In the genomic region with DNA sequence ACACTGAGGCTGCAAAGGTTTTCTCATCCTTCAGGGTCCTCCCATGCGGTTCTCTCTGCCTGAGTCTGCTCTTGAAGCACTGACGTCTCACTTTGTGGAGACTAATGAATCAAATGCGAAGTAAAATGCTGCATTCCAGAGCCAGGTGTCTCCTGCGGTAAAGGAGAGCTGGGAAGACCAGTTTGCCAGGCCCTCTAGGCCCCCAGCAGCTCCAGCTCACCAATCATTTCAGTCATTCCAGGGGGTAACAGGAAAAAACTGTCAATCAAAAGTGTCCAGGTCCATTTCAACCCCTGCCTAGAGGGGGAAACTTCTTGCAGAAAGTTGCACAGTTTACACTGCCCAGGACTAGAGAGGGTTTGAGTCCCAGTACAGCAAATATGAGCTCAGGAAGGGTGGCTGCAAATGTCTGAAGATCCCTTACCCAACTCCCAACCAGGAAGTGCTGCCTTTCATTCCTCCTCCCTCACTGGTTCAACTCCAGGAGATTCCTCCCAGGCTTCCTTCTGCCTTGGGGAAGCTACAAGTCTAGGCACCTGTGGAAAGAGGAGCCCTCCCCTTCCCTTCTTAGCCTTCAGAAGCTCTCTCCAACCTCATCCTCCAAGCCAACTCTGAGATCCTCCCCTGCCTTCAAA, we compare ENCODE assay signal across 10 cellular contexts. TPM values are rescaled to one million over a fixed set of nuclear protein-coding genes. Genes with fewer than 3 reads are reported as not detected.
DNase-seq lines count a peak whose midpoint lies in the region; ATAC-seq, FAIRE-seq and TF ChIP-seq lines count a peak whose summit lies in the region.
"Had no signal": no experiment of that assay in that cellular context is flagged by ENCODE, and none has a peak within 500 bp of the region (broad histone marks: within the 10 kb centered on the region; RNA-seq: fewer than 3 reads in every experiment).

No MANE protein-coding gene starts in this region.

- no peaks in the 10 kb centered on the region for H3K9me2 ChIP-seq in Karpas-422 (replicated peaks; ENCODE audit: insufficient read depth, low read length)

- H2BK15ac ChIP-seq in H1 (ENCODE audit: low read length): no peak overlapping the region

- H2BK5ac ChIP-seq in H1 (ENCODE audit: low read depth, low read length): no peak overlapping the region

- no peak overlapping the region for H3K56ac ChIP-seq in H1 (replicated peaks; ENCODE audit: insufficient read length, low read depth, low read length)

- H3K9me3 ChIP-seq in Karpas-422 (ENCODE audit: low read length) (no peaks in the 10 kb centered on the region), H1 (ENCODE audit: insufficient read depth in 2 of 2, low read depth in 1 of 2, low read length in 1 of 2) (no peaks in the 10 kb centered on the region), pancreas (no peaks in the 10 kb centered on the region), testis (no peaks in the 10 kb centered on the region)
- H3K9me3 ChIP-seq: stomach had no signal

- H2BK120ac ChIP-seq in H1 (replicated peaks; ENCODE audit: low read depth, low read length): no peak overlapping the region

- TF ChIP-seq RAD21 in H1 (IDR thresholded peaks at IDR 0.05 in 1 of 2, conservative IDR thresholded peaks at IDR 0.05 in 1 of 2; ENCODE audit: low read depth in 2 of 2, low read length in 2 of 2): no peak

- H4K5ac ChIP-seq in H1 (ENCODE audit: insufficient read length, low read depth, low read length): no peak overlapping the region

- peak overlapping the region; percentile 29 for H3K4me2 ChIP-seq in Karpas-422 (ENCODE audit: low read depth, low read length, poor library complexity, severe bottlenecking)
- H3K4me2 ChIP-seq in H1 (ENCODE audit: insufficient read depth in 1 of 2, low read depth in 2 of 2, low read length in 2 of 2): peak overlapping the region; percentile 2 to 47

- H4K20me1 ChIP-seq in Karpas-422 (ENCODE audit: insufficient read depth, low read depth, low read length): peaks cover 10% of the 10 kb centered on the region; the same call in 1 of the 2 replicates
- H4K20me1 ChIP-seq in H1 (replicated peaks in 1 of 2; ENCODE audit: control insufficient read depth in 1 of 2, insufficient read depth in 2 of 2, low read length in 2 of 2): peaks cover 11 to 25% of the 10 kb centered on the region in 2 experiments

- no peak for TF ChIP-seq EP300 in H1 (IDR thresholded peaks at IDR 0.05; ENCODE audit: borderline replicate concordance in 1 of 2, low read depth in 2 of 2, low read length in 2 of 2)

- no peak overlapping the region for H3K18ac ChIP-seq in H1 (ENCODE audit: extremely low read depth, low read length)

- DNase-seq in SKM-1 (lab: John Stamatoyannopoulos, UW; ENCODE audit: unreplicated experiment) (peak; percentile 8), SKM-1 treated with dmso at 0.1 percent for 144 hours (lab: John Stamatoyannopoulos, UW; ENCODE audit: unreplicated experiment) (no peak), Karpas-422 (no peak), H1 (ENCODE audit: low read depth in 1 of 2, low spot score in 2 of 2) (no peak), pancreas (no peak), testis (no peak), NCI-H1417 treated with DMSO at 0.1 percent for 48 hours (lab: John Stamatoyannopoulos, UW) (no peak)

- no peak overlapping the region for H4K8ac ChIP-seq in H1 (ENCODE audit: extremely low read depth, insufficient read depth, low read length)

- H3K79me1 ChIP-seq in H1 (ENCODE audit: low read depth, low read length): no peaks in the 10 kb centered on the region

- H3K4me1 ChIP-seq in Karpas-422 (ENCODE audit: low read length) (peaks cover 64% of the 10 kb centered on the region), H1 (replicated peaks in 1 of 4; ENCODE audit: control insufficient read depth in 3 of 4, insufficient read depth in 4 of 4, low read length in 3 of 4) (peaks cover 9 to 35% (median 25%) of the 10 kb centered on the region in 4 experiments), pancreas (peaks cover 0 to 15% (median 8%) of the 10 kb centered on the region in 3 donors), testis (peaks cover 27% of the 10 kb centered on the region)

- peak overlapping the region; percentile 24; the same call in 1 of the 2 replicates for H3K9ac ChIP-seq in Karpas-422 (ENCODE audit: low read length)
- 0 out of 7 replicates have a peak overlapping the region, but pooled peaks of 1 of the 4 experiments have one; percentile 3 for H3K9ac ChIP-seq in H1 (replicated peaks in 1 of 4; ENCODE audit: extremely low read depth in 1 of 4, low read depth in 3 of 4, low read length in 3 of 4)

- TF ChIP-seq CTCF in H1 (IDR thresholded peaks at IDR 0.05; ENCODE audit: control extremely low read depth in 1 of 3, insufficient read depth in 1 of 3, low read depth in 1 of 3, low read length in 3 of 3) (no peak), pancreas (IDR thresholded peaks at IDR 0.05) (no peak), testis (IDR thresholded peaks at IDR 0.05) (no peak)

- no peak overlapping the region for H3K23ac ChIP-seq in H1 (ENCODE audit: insufficient read length)

- CTCF ChIA-PET in H1 (lab: Charles Lee; ENCODE audit: partially characterized antibody): interaction anchor here (0.6 to 10.1 kb wide), 52 partner anchors 9 to 623 kb away, joined by 3 to 726 read pairs (median 4); partner anchors contain the start of genes GLI1, LRP1, LRP1-AS and SHMT2

- H3K27ac ChIP-seq in Karpas-422 (ENCODE audit: low read length): no peak overlapping the region
- no peak overlapping the region for H3K27ac ChIP-seq in H1 (ENCODE audit: low read depth, low read length)
- H3K27ac ChIP-seq in pancreas: peak overlapping the region in 1 of 4 donors; percentile 33
- H3K27ac ChIP-seq in testis: no peak overlapping the region
- H3K27ac ChIP-seq: stomach had no signal

- no peak overlapping the region for H2BK20ac ChIP-seq in H1 (ENCODE audit: low read length)

- TF ChIP-seq POLR2A in H1 (IDR thresholded peaks at IDR 0.05; ENCODE audit: control extremely low read depth in 1 of 2, low read depth in 2 of 2, low read length in 2 of 2) (no peak; a peak in 1 of 3 replicates), testis (IDR thresholded peaks at IDR 0.05) (no peak)

- peak overlapping the region; percentile 28; the same call in 1 of the 2 replicates for H2BK12ac ChIP-seq in H1 (ENCODE audit: low read depth, low read length)

- 45% methylated on average over 4 of the region's 4 CpGs; no CpG with 5 or more reads in 1 of the 2 experiments for WGBS in H1 (ENCODE audit: extremely low coverage in 1 of 2, insufficient coverage in 1 of 2, insufficient read length in 1 of 2, insufficient replicate concordance in 2 of 2, low coverage in 1 of 2, low lambda C conversion rate in 2 of 2, missing lambda C conversion rate in 1 of 2), 2 experiments
- WGBS in pancreas, 2 donors: 36 to 48% methylated on average over 4 of the region's 4 CpGs
- WGBS in testis, 2 donors: 53 to 75% methylated on average over 4 of the region's 4 CpGs

- H3K4ac ChIP-seq in H1 (replicated peaks; ENCODE audit: insufficient read length, low read depth, low read length): no peak overlapping the region

- H3K14ac ChIP-seq in H1 (ENCODE audit: insufficient read length): no peak overlapping the region

- H3K79me2 ChIP-seq in Karpas-422 (ENCODE audit: low read length) (no peaks in the 10 kb centered on the region), H1 (ENCODE audit: control insufficient read depth in 1 of 2, insufficient read depth in 2 of 2, low read length in 2 of 2) (no peaks in the 10 kb centered on the region)

- peak; percentile 69 for FAIRE-seq in H1 (lab: Jason Lieb, UNC)
- no peak for FAIRE-seq in pancreas (lab: Jason Lieb, UNC)

- no peaks in the 10 kb centered on the region; the same call in 1 of the 2 replicates for H3K27me3 ChIP-seq in Karpas-422 (ENCODE audit: low read length)
- peaks cover 39 to 51% (median 49%) of the 10 kb centered on the region in 4 experiments for H3K27me3 ChIP-seq in H1 (replicated peaks in 1 of 4; ENCODE audit: control insufficient read depth in 3 of 4, extremely low read depth in 1 of 4, insufficient read depth in 3 of 4, low read length in 3 of 4)
- H3K27me3 ChIP-seq in pancreas: no peaks in the 10 kb centered on the region
- H3K27me3 ChIP-seq in testis: no peaks in the 10 kb centered on the region

- ATAC-seq in pancreas (peak; percentile 1 to 4 (median 2)), HG02973 (IDR thresholded peaks at IDR 0.05; ENCODE audit: unreplicated experiment) (no peak)

- H4K91ac ChIP-seq in H1 (replicated peaks; ENCODE audit: insufficient read length, low read length): no peak overlapping the region

- POLR2A ChIA-PET in H1 (lab: Charles Lee; ENCODE audit: partially characterized antibody): interaction anchor here (0.8 to 8.8 kb wide), 19 partner anchors 9 to 127 kb away, joined by 3 to 686 read pairs (median 5); partner anchors contain the start of genes SHMT2 and STAT6

- no peak overlapping the region for H2AK5ac ChIP-seq in H1 (ENCODE audit: low read depth, low read length)

- no peaks in the 10 kb centered on the region for H3K36me3 ChIP-seq in Karpas-422 (ENCODE audit: insufficient read depth, low read length)
- peaks cover 5 to 36% (median 20%) of the 10 kb centered on the region in 4 experiments; a peak in 7 of 8 replicates for H3K36me3 ChIP-seq in H1 (ENCODE audit: control insufficient read depth in 2 of 4, insufficient read depth in 4 of 4, low read length in 3 of 4)
- H3K36me3 ChIP-seq in pancreas: no peaks in the 10 kb centered on the region
- no peaks in the 10 kb centered on the region for H3K36me3 ChIP-seq in testis (ENCODE audit: low read depth, missing control alignments)

- H3K4me3 ChIP-seq in Karpas-422 (ENCODE audit: low read length): no peak overlapping the region
- H3K4me3 ChIP-seq in H1 (ENCODE audit: extremely low read depth in 1 of 4, insufficient read depth in 2 of 4, low read depth in 3 of 4, low read length in 4 of 4): peak overlapping the region in 3 of 4 experiments; percentile 4 to 13 (median 12); a peak in 3 of 8 replicates
- H3K4me3 ChIP-seq in pancreas: no peak overlapping the region
- no peak overlapping the region for H3K4me3 ChIP-seq in testis
- H3K4me3 ChIP-seq: stomach had no signal

- intact Hi-C loops in pancreas (cut with DNase I): loop anchor here in 1 of 3 donors (5.0 to 10.0 kb wide), 2 partner anchors 33 to 241 kb away; partner anchors contain the start of genes GLI1 and INHBE
- intact Hi-C loops in testis (cut with DNase I; ENCODE audit: low total_unique reads): no loop called here

- no peak overlapping the region for H2AFZ ChIP-seq in Karpas-422 (ENCODE audit: low read length)
- no peak overlapping the region for H2AFZ ChIP-seq in H1 (ENCODE audit: low read length)

- H3K23me2 ChIP-seq in H1 (ENCODE audit: low read depth, low read length): peaks cover 7% of the 10 kb centered on the region; the same call in 1 of the 2 replicates

RNA-seq across cellular contexts. Expression of gene NXPH4, which starts 2.7 kb away (rescaled TPM):
- 2.9 and 4.2 TPM in 2 replicates for total RNA-seq in Karpas-422 (2014; rRNA removed; shearing (Covaris generic); ENCODE audit: low replicate concordance)
- total RNA-seq in H1 (2021; fragmentation: NEBNext Ultra II Directional; extraction: Animal tissue kit (Norgen Biotek cat#: 25700)): 1.7 and 1.8 TPM in 2 replicates
- 0.92 and 1.4 TPM in 2 replicates for polyA plus RNA-seq in H1 (2011; rRNA removed)
- polyA plus RNA-seq in H1 (2011; cell fraction: cytosol; rRNA removed): 0.48 TPM
- 1.7 TPM for polyA plus RNA-seq in H1 (2011; cell fraction: nucleus; rRNA removed)
- 1.7 to 3.4 TPM (median 2.3 TPM) in 4 replicates for polyA plus RNA-seq in H1 (2012, experiment 1 of 2)
- 1.5 TPM for polyA plus RNA-seq in H1 (2012, experiment 2 of 2)
- polyA plus RNA-seq in H1 (2013, experiment 1 of 2): 3.2 TPM
- polyA plus RNA-seq in H1 (2013, experiment 2 of 2): 3.0 TPM
- polyA minus RNA-seq in H1 (2011; rRNA and poly(A)+ RNA removed): 0.59 and 0.63 TPM in 2 replicates
- polyA minus RNA-seq in H1 (2011; cell fraction: cytosol; rRNA and poly(A)+ RNA removed): 1.3 TPM
- 1.00 TPM for polyA minus RNA-seq in H1 (2011; cell fraction: nucleus; rRNA and poly(A)+ RNA removed)
- 1 to 10 TPM in 4 of 6 donors, under 1 TPM in 2; 0.37 to 3.3 (median 1.2) TPM for total RNA-seq in pancreas
- polyA plus RNA-seq in pancreas: under 1 TPM; 0.28 to 0.38 TPM
- total RNA-seq in testis: 1 to 10 TPM; 7.5 to 7.7 TPM
- 1.8 TPM for polyA plus RNA-seq in testis (ENCODE audit: insufficient read depth, low read depth, low replicate concordance)
- total RNA-seq: epithelial cell of proximal tubule had no signal

RNA-seq across cellular contexts. Expression of gene SHMT2, which starts 15.6 kb away (rescaled TPM):
- total RNA-seq in Karpas-422 (2014; rRNA removed; shearing (Covaris generic); ENCODE audit: low replicate concordance): 399 and 449 TPM in 2 replicates
- 274 and 283 TPM in 2 replicates for total RNA-seq in H1 (2021; fragmentation: NEBNext Ultra II Directional; extraction: Animal tissue kit (Norgen Biotek cat#: 25700))
- polyA plus RNA-seq in H1 (2011; rRNA removed): 520 and 847 TPM in 2 replicates
- polyA plus RNA-seq in H1 (2011; cell fraction: cytosol; rRNA removed): 535 TPM
- polyA plus RNA-seq in H1 (2011; cell fraction: nucleus; rRNA removed): 681 TPM
- polyA plus RNA-seq in H1 (2012, experiment 1 of 2): 231 to 352 TPM (median 336 TPM) in 4 replicates
- 385 TPM for polyA plus RNA-seq in H1 (2012, experiment 2 of 2)
- polyA plus RNA-seq in H1 (2013, experiment 1 of 2): 209 TPM
- polyA plus RNA-seq in H1 (2013, experiment 2 of 2): 189 TPM
- polyA minus RNA-seq in H1 (2011; rRNA and poly(A)+ RNA removed): 316 and 343 TPM in 2 replicates
- polyA minus RNA-seq in H1 (2011; cell fraction: cytosol; rRNA and poly(A)+ RNA removed): 236 TPM
- polyA minus RNA-seq in H1 (2011; cell fraction: nucleus; rRNA and poly(A)+ RNA removed): 206 TPM
- 100 to 1,000 TPM in 1 of 6 donors, 10 to 100 TPM in 5; 44.8 to 183 (median 63.9) TPM for total RNA-seq in pancreas
- 10 to 100 TPM; 20.0 to 29.8 TPM for polyA plus RNA-seq in pancreas
- 10 to 100 TPM; 25.9 to 33.9 TPM for total RNA-seq in testis
- 24.8 TPM for polyA plus RNA-seq in testis (ENCODE audit: insufficient read depth, low read depth, low replicate concordance)

RNA-seq across cellular contexts. Expression of gene STAC3, which starts 37.1 kb away (rescaled TPM):
- 5.9 and 7.8 TPM in 2 replicates for total RNA-seq in Karpas-422 (2014; rRNA removed; shearing (Covaris generic); ENCODE audit: low replicate concordance)
- 1.3 and 1.9 TPM in 2 replicates for total RNA-seq in H1 (2021; fragmentation: NEBNext Ultra II Directional; extraction: Animal tissue kit (Norgen Biotek cat#: 25700))
- polyA plus RNA-seq in H1 (2011; rRNA removed) (0.70 and 0.77 TPM in 2 replicates), pancreas (1 to 10 TPM; 2.5 to 3.0 TPM), testis (ENCODE audit: insufficient read depth, low read depth, low replicate concordance) (23.4 TPM)
- 1.9 TPM for polyA plus RNA-seq in H1 (2011; cell fraction: cytosol; rRNA removed)
- 3.4 TPM for polyA plus RNA-seq in H1 (2011; cell fraction: nucleus; rRNA removed)
- 1.6 to 2.9 TPM (median 2.3 TPM) in 4 replicates for polyA plus RNA-seq in H1 (2012, experiment 1 of 2)
- polyA plus RNA-seq in H1 (2012, experiment 2 of 2): 0.72 TPM
- 0.79 TPM for polyA plus RNA-seq in H1 (2013, experiment 1 of 2)
- polyA plus RNA-seq in H1 (2013, experiment 2 of 2): 0.81 TPM
- 0.71 and 0.98 TPM in 2 replicates for polyA minus RNA-seq in H1 (2011; rRNA and poly(A)+ RNA removed)
- polyA minus RNA-seq in H1 (2011; cell fraction: cytosol; rRNA and poly(A)+ RNA removed): 2.1 TPM
- polyA minus RNA-seq in H1 (2011; cell fraction: nucleus; rRNA and poly(A)+ RNA removed): 2.4 TPM
- total RNA-seq in pancreas (1 to 10 TPM in 2 of 6 donors, under 1 TPM in 4; 0.46 to 2.1 (median 0.76) TPM), testis (10 to 100 TPM in 1 of 2 donors, 1 to 10 TPM in 1; 5.0 to 12.0 TPM)
- total RNA-seq: epithelial cell of proximal tubule had no signal

Comparison
In these comparisons a context has a peak if more than half of its experiments do, and no peak if none do; other contexts are left out.
1. H3K4me3 ChIP-seq: peak in H1 (3 of 4); none in Karpas-422 (single experiment), pancreas (0 of 4) and testis (0 of 2).